ENCODE assay signal across 19 cellular contexts in the genomic region with DNA sequence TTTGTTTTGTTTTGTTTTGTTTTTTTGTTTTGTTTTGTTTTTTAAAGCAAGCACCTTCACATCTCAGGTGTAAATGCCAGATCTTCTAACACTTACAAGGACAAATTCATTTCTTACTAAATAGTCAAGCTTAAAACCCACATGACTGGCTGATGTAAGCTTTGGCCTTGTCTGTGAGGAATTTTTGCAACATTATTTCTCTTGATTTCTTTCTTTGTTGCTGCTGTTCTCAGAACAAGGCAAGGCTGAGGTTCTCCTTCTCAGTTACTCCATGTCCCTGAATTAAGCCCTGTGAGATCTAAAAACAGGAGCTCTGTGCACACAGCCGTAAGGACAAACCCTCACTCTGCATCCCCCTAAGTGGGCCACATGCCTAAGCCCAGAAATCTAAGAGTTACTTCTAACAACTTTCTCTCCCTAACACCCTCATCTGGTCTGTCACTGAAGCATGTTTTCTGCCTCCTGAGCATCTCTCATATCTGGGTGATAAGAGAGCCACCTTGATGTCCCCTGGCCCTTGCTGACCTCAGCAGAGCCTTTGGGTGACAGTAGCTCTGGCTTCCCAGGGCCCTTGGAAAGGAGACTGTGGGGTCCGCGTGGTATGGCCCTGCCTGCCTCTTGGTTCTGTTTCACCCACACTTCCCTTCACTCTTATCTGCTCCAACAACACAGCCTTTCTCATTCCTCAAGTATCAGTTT.
A peak's percentile ranks its signal among the peaks of the same experiment; 100 is the strongest.
DNase-seq lines count a peak whose midpoint lies in the region; ATAC-seq, FAIRE-seq and TF ChIP-seq lines count a peak whose summit lies in the region.
"Had no signal": no experiment of that assay in that cellular context is flagged by ENCODE, and none has a peak within 500 bp of the region (broad histone marks: within the 10 kb centered on the region; RNA-seq: fewer than 3 reads in every experiment).

No MANE protein-coding gene starts in this region.

- H3K4me1 Mint-ChIP-seq in neural crest cell = peaks cover 44% of the 10 kb centered on the region

- DNase-seq in Right ventricle myocardium superior (no peak), cardiac septum (ENCODE audit: low spot score) (no peak), fibroblast of the aortic adventitia (ENCODE audit: low read depth) (peak; percentile 74), neural crest cell (ENCODE audit: low read depth, low spot score) (no peak), HEK293T (ENCODE audit: extremely low spot score) (no peak), dorsolateral prefrontal cortex (no peak), small intestine (no peak), DMS79 treated with DMSO at 0.1 percent for 48 hours (lab: John Stamatoyannopoulos, UW) (no peak)
- DNase-seq: activated naive CD4-positive, alpha-beta T cell treated with anti-CD3 and anti-CD28 coated beads for 36 hours; CD4-positive, alpha-beta T cell; hippocampal formation; NCI-H1694; NCI-H446; right lobe of liver; SHP77 treated with DMSO at 0.1 percent for 48 hours; stimulated activated CD4-positive, alpha-beta T cell treated with anti-CD3 and anti-CD28 coated beads, Interleukin-2, amount 100 ng/mL, for 48 hours; trophoblast cell had no signal

- 90 to 94% (median 93%) methylated on average over 3 of the region's 3 CpGs for WGBS in small intestine, 3 donors

- peak; percentile 21 for ATAC-seq in Right ventricle myocardium superior (ENCODE audit: poor library complexity)
- ATAC-seq: activated CD4-positive, CD25-positive, alpha-beta regulatory T cell treated with anti-CD3 and anti-CD28 coated beads, Interleukin-2, amount 50 U/mL, for 24 hours; natural killer cell treated with Interleukin-12 subunit alpha and Interleukin-12 subunit beta and Interleukin-15 and Interleukin-18, amount 100 ng/mL, for 72 hours had no signal

- no peaks in the 10 kb centered on the region for H3K9me3 ChIP-seq in small intestine (ENCODE audit: control insufficient read depth, low read depth)
- H3K9me3 ChIP-seq: right lobe of liver had no signal

- POLR2A ChIA-PET in HEK293T (lab: Yijun Ruan, JAX) = no interaction called here

- peaks cover 20% of the 10 kb centered on the region for H3K9me3 Mint-ChIP-seq in neural crest cell

- peaks cover 21% of the 10 kb centered on the region for H3K36me3 Mint-ChIP-seq in neural crest cell (ENCODE audit: low read depth)

- H3K4me1 ChIP-seq in small intestine (ENCODE audit: control insufficient read depth in 2 of 2, insufficient read depth in 1 of 2, low read depth in 1 of 2, low read length in 1 of 2) = peaks cover 0 to 8% of the 10 kb centered on the region in 2 donors

- H3K27me3 Mint-ChIP-seq in neural crest cell (ENCODE audit: low read depth) = no peaks in the 10 kb centered on the region
- H3K27me3 Mint-ChIP-seq: CD4-positive, alpha-beta T cell; natural killer cell treated with Interleukin-12 subunit alpha and Interleukin-12 subunit beta and Interleukin-15 and Interleukin-18, amount 100 ng/mL, for 72 hours had no signal

- no peak for FAIRE-seq in small intestine (lab: Jason Lieb, UNC)

- no peak overlapping the region for H3K4me3 Mint-ChIP-seq in neural crest cell
- H3K4me3 Mint-ChIP-seq: activated naive CD4-positive, alpha-beta T cell treated with anti-CD3 and anti-CD28 coated beads for 36 hours; CD4-positive, alpha-beta T cell; natural killer cell treated with Interleukin-12 subunit alpha and Interleukin-12 subunit beta and Interleukin-15 and Interleukin-18, amount 100 ng/mL, for 72 hours had no signal

- H3K27ac Mint-ChIP-seq in neural crest cell (ENCODE audit: unreplicated experiment) = peak overlapping the region; percentile 80
- H3K27ac Mint-ChIP-seq: activated naive CD4-positive, alpha-beta T cell treated with anti-CD3 and anti-CD28 coated beads for 36 hours; CD4-positive, alpha-beta T cell; natural killer cell treated with Interleukin-12 subunit alpha and Interleukin-12 subunit beta and Interleukin-15 and Interleukin-18, amount 100 ng/mL, for 72 hours had no signal

- no peak overlapping the region for H3K4me3 ChIP-seq in fibroblast of the aortic adventitia (ENCODE audit: low read depth, low read length)
- no peak overlapping the region for H3K4me3 ChIP-seq in dorsolateral prefrontal cortex
- no peak overlapping the region for H3K4me3 ChIP-seq in small intestine (ENCODE audit: low read depth in 1 of 2, low read length in 2 of 2)
- H3K4me3 ChIP-seq: right lobe of liver had no signal

- intact Hi-C loops in Right ventricle myocardium superior (cut with DNase I) (no loop called here), cardiac septum (cut with DNase I) (loop anchor here (5.0 kb wide), 1 partner anchor 951 kb away; the partner anchor contains the start of gene JUN), dorsolateral prefrontal cortex (cut with DNase I) (no loop called here)

- TF ChIP-seq CTCF in fibroblast of the aortic adventitia (IDR thresholded peaks at IDR 0.05; ENCODE audit: insufficient read depth, low read length) (no peak), neural crest cell (conservative IDR thresholded peaks at IDR 0.05) (no peak), dorsolateral prefrontal cortex (IDR thresholded peaks at IDR 0.05 in 54 of 56, conservative IDR thresholded peaks at IDR 0.05 in 2 of 56; ENCODE audit: low read depth in 1 of 56, partially characterized antibody in 56 of 56) (no peak)

- H3K27me3 ChIP-seq in dorsolateral prefrontal cortex = no peaks in the 10 kb centered on the region
- no peaks in the 10 kb centered on the region for H3K27me3 ChIP-seq in small intestine (ENCODE audit: control insufficient read depth in 2 of 2, insufficient read depth in 2 of 2, low read length in 2 of 2)
- H3K27me3 ChIP-seq: right lobe of liver had no signal

- no peaks in the 10 kb centered on the region for H3K36me3 ChIP-seq in small intestine (ENCODE audit: control insufficient read depth in 2 of 2, insufficient read depth in 2 of 2, low read length in 2 of 2)
- H3K36me3 ChIP-seq: right lobe of liver had no signal

- peak overlapping the region in 14 of 59 donors; percentile 9 to 89 (median 36) for H3K27ac ChIP-seq in dorsolateral prefrontal cortex
- no peak overlapping the region for H3K27ac ChIP-seq in small intestine (ENCODE audit: low read depth in 1 of 2, low read length in 1 of 2)
- H3K27ac ChIP-seq: right lobe of liver had no signal

- CTCF ChIA-PET in HEK293T (lab: Yijun Ruan, JAX) = interaction anchor here (0.6 kb wide), 1 partner anchor 249 kb away, joined by 4 read pairs; no protein-coding TSS in a partner anchor

TF ChIP-seq in HEK293T, 16 proteins besides CTCF, POLR2A, EP300 and RAD21:
- no peak for TF ChIP-seq NFRKB (IDR thresholded peaks at IDR 0.05)
- TF ChIP-seq FOXA1 (IDR thresholded peaks at IDR 0.05) = no peak
- no peak for TF ChIP-seq TARDBP (IDR thresholded peaks at IDR 0.05)
- TF ChIP-seq FOXM1 (IDR thresholded peaks at IDR 0.05; ENCODE audit: borderline replicate concordance) = no peak
- no peak for TF ChIP-seq ELF4 (IDR thresholded peaks at IDR 0.05)
- no peak for TF ChIP-seq FOXK2 (IDR thresholded peaks at IDR 0.05)
- no peak for TF ChIP-seq SUZ12 (IDR thresholded peaks at IDR 0.05)
- TF ChIP-seq, protein P1, sequence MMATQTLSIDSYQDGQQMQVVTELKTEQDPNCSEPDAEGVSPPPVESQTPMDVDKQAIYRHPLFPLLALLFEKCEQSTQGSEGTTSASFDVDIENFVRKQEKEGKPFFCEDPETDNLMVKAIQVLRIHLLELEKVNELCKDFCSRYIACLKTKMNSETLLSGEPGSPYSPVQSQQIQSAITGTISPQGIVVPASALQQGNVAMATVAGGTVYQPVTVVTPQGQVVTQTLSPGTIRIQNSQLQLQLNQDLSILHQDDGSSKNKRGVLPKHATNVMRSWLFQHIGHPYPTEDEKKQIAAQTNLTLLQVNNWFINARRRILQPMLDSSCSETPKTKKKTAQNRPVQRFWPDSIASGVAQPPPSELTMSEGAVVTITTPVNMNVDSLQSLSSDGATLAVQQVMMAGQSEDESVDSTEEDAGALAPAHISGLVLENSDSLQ (IDR thresholded peaks at IDR 0.05) = no peak
